Comparison of ENCODE assay signal across 10 cellular contexts in the genomic region with DNA sequence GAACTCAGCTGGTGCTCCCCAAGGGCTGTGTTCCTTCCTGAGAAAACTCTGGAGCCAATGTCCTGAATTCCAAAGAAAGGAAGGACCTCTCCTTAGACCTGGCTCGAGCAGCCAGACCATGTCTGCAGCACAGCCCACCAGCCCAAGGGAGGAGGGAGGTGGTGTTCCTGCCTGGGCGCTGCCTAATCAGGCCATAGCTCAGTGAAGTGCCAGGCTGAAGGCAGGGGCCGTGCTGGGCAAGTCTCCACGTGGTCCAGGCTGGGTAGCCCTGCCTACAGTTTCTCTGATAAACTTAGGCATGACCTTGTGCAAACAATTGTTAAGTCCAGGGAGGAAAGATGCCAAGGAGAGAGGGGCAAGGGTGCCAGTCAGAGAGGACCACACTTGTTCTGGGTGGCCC.
DNase-seq lines count a peak whose midpoint lies in the region; ATAC-seq, FAIRE-seq and TF ChIP-seq lines count a peak whose summit lies in the region.
"Had no signal": no experiment of that assay in that cellular context is flagged by ENCODE, and none has a peak within 500 bp of the region (broad histone marks: within the 10 kb centered on the region; RNA-seq: fewer than 3 reads in every experiment).

No MANE protein-coding gene starts in this region.

- H3K4me2 ChIP-seq in keratinocyte (ENCODE audit: control insufficient read depth, extremely low read depth, insufficient read depth, low read depth, low read length): peak overlapping the region; percentile 24

- H3K27ac ChIP-seq in keratinocyte (ENCODE audit: control insufficient read depth, insufficient read depth, low read length): peak overlapping the region; percentile 54

- H3K4me1 ChIP-seq in keratinocyte (ENCODE audit: control insufficient read depth, extremely low read depth, insufficient read depth, low read length): peaks cover 22% of the 10 kb centered on the region

- peaks cover 36% of the 10 kb centered on the region for H4K20me1 ChIP-seq in keratinocyte (ENCODE audit: control insufficient read depth, extremely low read depth, insufficient read depth, low read length)

- peak overlapping the region; percentile 89 for H3K27ac Mint-ChIP-seq in activated naive CD8-positive, alpha-beta T cell treated with anti-CD3 and anti-CD28 coated beads, Interleukin-2, amount 10 ng/mL, durations not matched to agents 7 days and 5 days
- H3K27ac Mint-ChIP-seq in stimulated activated effector memory CD8-positive, alpha-beta T cell treated with anti-CD3 and anti-CD28 coated beads, Interleukin-12 subunit alpha, Interleukin-12 subunit beta, amount 100 ng/mL, for 72 hours: peak overlapping the region; percentile 97

- no peaks in the 10 kb centered on the region for H3K9me3 Mint-ChIP-seq in activated naive CD8-positive, alpha-beta T cell treated with anti-CD3 and anti-CD28 coated beads, Interleukin-2, amount 10 ng/mL, durations not matched to agents 7 days and 5 days
- no peaks in the 10 kb centered on the region for H3K9me3 Mint-ChIP-seq in stimulated activated effector memory CD8-positive, alpha-beta T cell treated with anti-CD3 and anti-CD28 coated beads, Interleukin-12 subunit alpha, Interleukin-12 subunit beta, amount 100 ng/mL, for 72 hours

- peaks cover 11% of the 10 kb centered on the region for H3K9me1 ChIP-seq in keratinocyte (ENCODE audit: control insufficient read depth, extremely low read depth, insufficient read depth, low read length)

- POLR2A ChIA-PET in activated naive CD8-positive, alpha-beta T cell treated with anti-CD3 and anti-CD28 coated beads, Interleukin-2, amount 10 ng/mL, durations not matched to agents 7 days and 5 days (lab: Charles Lee): interaction anchor here (0.5 to 1.5 kb wide), 4 partner anchors 10 to 185 kb away, joined by 3 to 4 read pairs (median 3); no protein-coding TSS in a partner anchor

- peaks cover 59% of the 10 kb centered on the region for H3K4me1 Mint-ChIP-seq in activated naive CD8-positive, alpha-beta T cell treated with anti-CD3 and anti-CD28 coated beads, Interleukin-2, amount 10 ng/mL, durations not matched to agents 7 days and 5 days
- peaks cover 94% of the 10 kb centered on the region for H3K4me1 Mint-ChIP-seq in stimulated activated effector memory CD8-positive, alpha-beta T cell treated with anti-CD3 and anti-CD28 coated beads, Interleukin-12 subunit alpha, Interleukin-12 subunit beta, amount 100 ng/mL, for 72 hours

- no peak for TF ChIP-seq CTCF in keratinocyte (optimal IDR thresholded peaks at IDR 0.05 in 1 of 3, IDR thresholded peaks at IDR 0.05 in 1 of 3, conservative IDR thresholded peaks at IDR 0.05 in 1 of 3; ENCODE audit: extremely low read depth in 1 of 3, insufficient read depth in 2 of 3, low read length in 3 of 3)

- dilution Hi-C loops in keratinocyte (cut with MboI; ENCODE audit: extremely low pct_ligation_motif_present, low sequenced_read_pairs): no loop called here

- FAIRE-seq in HTR-8/SVneo (lab: Jason Lieb, UNC): peak; percentile 33
- FAIRE-seq in keratinocyte (lab: Jason Lieb, UNC): no peak
- FAIRE-seq: islet of Langerhans had no signal

- H3K27me3 ChIP-seq in keratinocyte (ENCODE audit: control insufficient read depth, extremely low read depth, insufficient read depth, low read length): no peaks in the 10 kb centered on the region

- peaks cover 2 to 5% of the 10 kb centered on the region in 2 experiments for H3K36me3 ChIP-seq in keratinocyte (ENCODE audit: control insufficient read depth in 2 of 2, extremely low read depth in 1 of 2, insufficient read depth in 2 of 2, low read length in 2 of 2)

- peaks cover 3% of the 10 kb centered on the region for H3K36me3 Mint-ChIP-seq in activated naive CD8-positive, alpha-beta T cell treated with anti-CD3 and anti-CD28 coated beads, Interleukin-2, amount 10 ng/mL, durations not matched to agents 7 days and 5 days
- H3K36me3 Mint-ChIP-seq in stimulated activated effector memory CD8-positive, alpha-beta T cell treated with anti-CD3 and anti-CD28 coated beads, Interleukin-12 subunit alpha, Interleukin-12 subunit beta, amount 100 ng/mL, for 72 hours: peaks cover 10% of the 10 kb centered on the region

- H3K9me3 ChIP-seq in keratinocyte (ENCODE audit: control insufficient read depth, low read depth, low read length): no peaks in the 10 kb centered on the region

- H3K79me2 ChIP-seq in keratinocyte (ENCODE audit: control insufficient read depth, insufficient read depth, low read length): peaks cover 92% of the 10 kb centered on the region

- H3K9ac ChIP-seq in keratinocyte (ENCODE audit: control insufficient read depth, extremely low read depth, insufficient read depth, low read length): no peak overlapping the region

- ATAC-seq in activated naive CD8-positive, alpha-beta T cell treated with anti-CD3 and anti-CD28 coated beads, Interleukin-2, amount 10 ng/mL, durations not matched to agents 7 days and 5 days (ENCODE audit: low read depth): peak; percentile 5
- ATAC-seq in stimulated activated effector memory CD8-positive, alpha-beta T cell treated with anti-CD3 and anti-CD28 coated beads, Interleukin-12 subunit alpha, Interleukin-12 subunit beta, amount 100 ng/mL, for 72 hours: peak; percentile 12
- ATAC-seq in HG02798 (IDR thresholded peaks at IDR 0.05; ENCODE audit: poor library complexity, unreplicated experiment) (no peak), HG02623 (IDR thresholded peaks at IDR 0.05; ENCODE audit: unreplicated experiment) (no peak)

- H3K27me3 Mint-ChIP-seq in activated naive CD8-positive, alpha-beta T cell treated with anti-CD3 and anti-CD28 coated beads, Interleukin-2, amount 10 ng/mL, durations not matched to agents 7 days and 5 days: no peaks in the 10 kb centered on the region

- no peak overlapping the region for H3K4me3 ChIP-seq in keratinocyte (ENCODE audit: control insufficient read depth in 2 of 3, extremely low read depth in 1 of 3, insufficient read depth in 2 of 3, low read depth in 1 of 3, low read length in 3 of 3)

- H2AFZ ChIP-seq in keratinocyte (ENCODE audit: control insufficient read depth, low read length): no peak overlapping the region

- DNase-seq in HTR-8/SVneo (ENCODE audit: insufficient read length, low spot score) (no peak), keratinocyte (ENCODE audit: low read depth, low spot score) (no peak), inferior parietal cortex (ENCODE audit: extremely low spot score) (no peak), GF-D8 (lab: John Stamatoyannopoulos, UW) (no peak)
- no peak for DNase-seq in activated naive CD8-positive, alpha-beta T cell treated with anti-CD3 and anti-CD28 coated beads, Interleukin-2, amount 10 ng/mL, durations not matched to agents 7 days and 5 days
- no peak for DNase-seq in stimulated activated effector memory CD8-positive, alpha-beta T cell treated with anti-CD3 and anti-CD28 coated beads, Interleukin-12 subunit alpha, Interleukin-12 subunit beta, amount 100 ng/mL, for 72 hours (ENCODE audit: low spot score in 2 of 2)
- DNase-seq: NCI-H1417 treated with DMSO at 0.1 percent for 48 hours had no signal

- H3K4me3 Mint-ChIP-seq in activated naive CD8-positive, alpha-beta T cell treated with anti-CD3 and anti-CD28 coated beads, Interleukin-2, amount 10 ng/mL, durations not matched to agents 7 days and 5 days: peak overlapping the region; percentile 61
- H3K4me3 Mint-ChIP-seq in stimulated activated effector memory CD8-positive, alpha-beta T cell treated with anti-CD3 and anti-CD28 coated beads, Interleukin-12 subunit alpha, Interleukin-12 subunit beta, amount 100 ng/mL, for 72 hours: peak overlapping the region; percentile 59

Comparison
In these comparisons a context has a peak if more than half of its experiments do, and no peak if none do; other contexts are left out.
1. ATAC-seq: peak in activated naive CD8-positive, alpha-beta T cell treated with anti-CD3 and anti-CD28 coated beads, Interleukin-2, amount 10 ng/mL, durations not matched to agents 7 days and 5 days (single experiment) and stimulated activated effector memory CD8-positive, alpha-beta T cell treated with anti-CD3 and anti-CD28 coated beads, Interleukin-12 subunit alpha, Interleukin-12 subunit beta, amount 100 ng/mL, for 72 hours (single experiment); none in HG02798 (single experiment) and HG02623 (single experiment).